Comparison of ENCODE assay signal across 22 cellular contexts in genomic region chr4:6393066-6393465, GRCh38.
"Had no signal": no experiment of that assay in that cellular context is flagged by ENCODE, and none has a peak within 500 bp of the region (broad histone marks: within the 10 kb centered on the region; RNA-seq: fewer than 3 reads in every experiment).

No MANE protein-coding gene starts in this region.

- H3K36me3 ChIP-seq: breast epithelium, gastroesophageal sphincter, ovary, right lobe of liver, thoracic aorta, uterus had no signal

- H3K79me2 ChIP-seq: hepatocyte had no signal

- H3K4me2 ChIP-seq: hepatocyte had no signal

- H3K9me3 ChIP-seq: breast epithelium, gastroesophageal sphincter, mucosa of descending colon, ovary, right lobe of liver, thoracic aorta, uterus had no signal

- H3K27me3 ChIP-seq: hepatocyte, ovary, right lobe of liver, uterus had no signal

- H2AFZ ChIP-seq: hepatocyte had no signal

- DNase-seq: activated CD4-positive, alpha-beta T cell treated with anti-CD3 and anti-CD28 coated beads for 4 hours; activated CD4-positive, alpha-beta T cell treated with anti-CD3 and anti-CD28 coated beads, Interleukin-2, amount 50 U/mL, for 4 hours; activated effector memory CD4-positive, alpha-beta T cell treated with Interleukin-2 at 50 U/mL for 16 hours; activated naive CD4-positive, alpha-beta T cell treated with anti-CD3 and anti-CD28 coated beads, Interleukin-2, amount 50 U/mL, for 16 hours; activated T-cell treated with anti-CD3 and anti-CD28 coated beads for 4 hours; amniotic stem cell; dermis blood vessel endothelial cell; effector CD8-positive, alpha-beta T cell; islet precursor cell; left cardiac atrium; right lobe of liver; stimulated activated CD4-positive, alpha-beta T cell treated with anti-CD3 and anti-CD28 coated beads, Interleukin-2, amount 100 ng/mL, for 48 hours; stimulated activated naive CD8-positive, alpha-beta T cell treated with anti-CD3 and anti-CD28 coated beads, Interleukin-15, Interleukin-2, amounts not matched to agents 100 U/mL and 50 U/mL, for 24 hours; uterus had no signal

- H3K27ac ChIP-seq: breast epithelium, gastroesophageal sphincter, hepatocyte, ovary, right lobe of liver, thoracic aorta, uterus had no signal

- ATAC-seq: gastroesophageal sphincter; left cardiac atrium; left ventricle myocardium superior; mucosa of descending colon; natural killer cell treated with Interleukin-12 subunit alpha and Interleukin-12 subunit beta and Interleukin-15 and Interleukin-18, amount 100 ng/mL, for 72 hours; stimulated activated naive CD8-positive, alpha-beta T cell treated with anti-CD3 and anti-CD28 coated beads, Interleukin-15, Interleukin-2, amounts not matched to agents 100 U/mL and 50 U/mL, for 24 hours had no signal

- H3K4me3 ChIP-seq: breast epithelium, gastroesophageal sphincter, hepatocyte, mucosa of descending colon, ovary, right lobe of liver, thoracic aorta, uterus had no signal

- H3K4me1 ChIP-seq: breast epithelium, right lobe of liver, uterus had no signal
